7 cellular contexts compared by ENCODE assay signal in genomic region chr1:209675567-209676154, GRCh38. TPM values are rescaled to one million over a fixed set of nuclear protein-coding genes. Genes with fewer than 3 reads are reported as not detected.
DNase-seq lines count a peak whose midpoint lies in the region; ATAC-seq and TF ChIP-seq lines count a peak whose summit lies in the region.

No MANE protein-coding gene starts in this region.

- no peak for TF ChIP-seq EP300 in esophagus muscularis mucosa (IDR thresholded peaks at IDR 0.05)

- no peak for TF ChIP-seq CTCF in esophagus muscularis mucosa (IDR thresholded peaks at IDR 0.05)
- no peak for TF ChIP-seq CTCF in vagina (IDR thresholded peaks at IDR 0.05)

- peak overlapping the region; percentile 56 for H3K4me3 ChIP-seq in H7 (ENCODE audit: insufficient read depth, low read depth, low read length)
- H3K4me3 ChIP-seq in esophagus muscularis mucosa = peak overlapping the region; percentile 50 to 66 (median 55)
- H3K4me3 ChIP-seq in muscle layer of colon (ENCODE audit: low read depth in 1 of 2, low read length in 2 of 2) = peak overlapping the region; percentile 11 to 81
- H3K4me3 ChIP-seq in vagina = peak overlapping the region; percentile 30 to 50

- WGBS in esophagus muscularis mucosa = 5% methylated on average over 7 of the region's 34 CpGs

- DNase-seq in H7 (peak; percentile 77), T-helper 17 cell (no peak), esophagus muscularis mucosa (ENCODE audit: extremely low spot score) (no peak), vagina (ENCODE audit: extremely low spot score in 2 of 2) (peak in 1 of 2 donors; percentile 86), NCI-H1436 (lab: John Stamatoyannopoulos, UW) (no peak)

- peak overlapping the region; percentile 81 for H3K4me3 Mint-ChIP-seq in T-helper 17 cell

- peak overlapping the region; percentile 91 for H3K27ac Mint-ChIP-seq in T-helper 17 cell

- H3K36me3 ChIP-seq in H7 (replicated peaks; ENCODE audit: control insufficient read depth, insufficient read depth, low read length) (no peaks in the 10 kb centered on the region), esophagus muscularis mucosa (no peaks in the 10 kb centered on the region), muscle layer of colon (ENCODE audit: insufficient read depth, low read length) (no peaks in the 10 kb centered on the region), vagina (no peaks in the 10 kb centered on the region)

- TF ChIP-seq POLR2A in esophagus muscularis mucosa (IDR thresholded peaks at IDR 0.05; ENCODE audit: low read depth) = no peak
- no peak for TF ChIP-seq POLR2A in vagina (IDR thresholded peaks at IDR 0.05)

- peaks cover 62% of the 10 kb centered on the region for H3K4me1 Mint-ChIP-seq in T-helper 17 cell

- H3K27me3 ChIP-seq in H7 (ENCODE audit: control insufficient read depth, insufficient read depth, low read length) (peaks cover 53% of the 10 kb centered on the region), esophagus muscularis mucosa (no peaks in the 10 kb centered on the region), muscle layer of colon (ENCODE audit: control insufficient read depth in 1 of 2, insufficient read depth in 2 of 2, low read length in 2 of 2) (no peaks in the 10 kb centered on the region), vagina (no peaks in the 10 kb centered on the region)

- H3K9me3 ChIP-seq in T-helper 17 cell (ENCODE audit: control insufficient read depth, low read length, poor library complexity, severe bottlenecking) = no peaks in the 10 kb centered on the region
- H3K9me3 ChIP-seq in esophagus muscularis mucosa = no peaks in the 10 kb centered on the region
- H3K9me3 ChIP-seq in muscle layer of colon (ENCODE audit: low read length) = no peaks in the 10 kb centered on the region
- H3K9me3 ChIP-seq in vagina = no peaks in the 10 kb centered on the region

- peaks cover 30 to 39% (median 32%) of the 10 kb centered on the region in 4 donors for H3K4me1 ChIP-seq in esophagus muscularis mucosa
- H3K4me1 ChIP-seq in muscle layer of colon (ENCODE audit: insufficient read depth, low read length) = peaks cover 18% of the 10 kb centered on the region
- H3K4me1 ChIP-seq in vagina = peaks cover 36% of the 10 kb centered on the region

- peak overlapping the region; percentile 32 to 63 (median 57) for H3K27ac ChIP-seq in esophagus muscularis mucosa (replicated peaks in 1 of 4)
- H3K27ac ChIP-seq in muscle layer of colon (ENCODE audit: low read depth, low read length) = peak overlapping the region; percentile 70
- H3K27ac ChIP-seq in vagina = peak overlapping the region; percentile 66

- intact Hi-C loops in esophagus muscularis mucosa (cut with DNase I) = no loop called here
- intact Hi-C loops in vagina (cut with DNase I) = loop anchor here (5.0 kb wide), 1 partner anchor 617 kb away; no protein-coding TSS in a partner anchor

- H3K27me3 Mint-ChIP-seq in T-helper 17 cell = peaks cover 7% of the 10 kb centered on the region

- ATAC-seq in T-helper 17 cell (peak; percentile 7), HG03460 (IDR thresholded peaks at IDR 0.05; ENCODE audit: unreplicated experiment) (no peak)

- H3K9ac ChIP-seq in muscle layer of colon (ENCODE audit: low read length) = no peak overlapping the region

- peaks cover 7% of the 10 kb centered on the region for H3K36me3 Mint-ChIP-seq in T-helper 17 cell (ENCODE audit: low read depth)

RNA-seq across cellular contexts. Expression of gene G0S2, which starts 0.4 kb away (rescaled TPM):
- 0.48 and 0.74 TPM in 2 replicates for total RNA-seq in H7 (2014; rRNA removed; shearing (Covaris generic))
- total RNA-seq in T-helper 17 cell (10 to 100 TPM in 1 of 2 donors, 1 to 10 TPM in 1; 6.6 to 13.5 TPM), esophagus muscularis mucosa (10 to 100 TPM in 2 of 4 donors, 1 to 10 TPM in 2; 4.9 to 28.5 (median 17.4) TPM), vagina (187 TPM)

RNA-seq across cellular contexts. Expression of gene LAMB3, which starts 23.4 kb away (rescaled TPM):
- total RNA-seq in H7 (2014; rRNA removed; shearing (Covaris generic)) = 0.45 and 1.0 TPM in 2 replicates
- total RNA-seq in T-helper 17 cell = 1 to 10 TPM in 1 of 2 donors, under 1 TPM in 1; 0.37 to 1.1 TPM
- total RNA-seq in esophagus muscularis mucosa = 1 to 10 TPM in 1 of 4 donors, under 1 TPM in 3; 0.17 to 1.0 (median 0.52) TPM
- 68.8 TPM for total RNA-seq in vagina

RNA-seq across cellular contexts. Expression of gene HSD11B1, which starts 29.0 kb away (rescaled TPM):
- total RNA-seq in H7 (2014; rRNA removed; shearing (Covaris generic)) = not detected in 2 replicates
- total RNA-seq in T-helper 17 cell (1 to 10 TPM; 1.2 to 4.0 TPM), esophagus muscularis mucosa (10 to 100 TPM in 1 of 4 donors, 1 to 10 TPM in 3; 5.0 to 17.2 (median 6.2) TPM), vagina (18.7 TPM)

Comparison
In these comparisons a context has a peak if more than half of its experiments do, and no peak if none do; other contexts are left out.
1. RNA of gene LAMB3, which starts 23.4 kb away (total RNA-seq): 68.8 TPM in vagina (single experiment); 0.37 to 1.1 TPM in T-helper 17 cell, 0.17 to 1.0 TPM in esophagus muscularis mucosa and 0.45 to 1.0 TPM in H7; every median in the first group is over 10 times any median in the second.
2. Peak in every context shown above with its lines, with median percentiles within 50 percentile points of each other: H3K4me3 ChIP-seq and H3K27ac ChIP-seq.